8 cellular contexts compared by ENCODE assay signal in genomic region chr22:39237276-39238123, GRCh38. TPM values are rescaled to one million over a fixed set of nuclear protein-coding genes. Genes with fewer than 3 reads are reported as not detected.
DNase-seq lines count a peak whose midpoint lies in the region; ATAC-seq and TF ChIP-seq lines count a peak whose summit lies in the region.

No MANE protein-coding gene starts in this region.

- H3K79me2 ChIP-seq in neural progenitor cell (ENCODE audit: low read depth): no peaks in the 10 kb centered on the region

- no peaks in the 10 kb centered on the region for H3K9me3 ChIP-seq in colonic mucosa
- no peaks in the 10 kb centered on the region for H3K9me3 ChIP-seq in neural progenitor cell (ENCODE audit: low read depth)

- H3K9ac ChIP-seq in colonic mucosa (ENCODE audit: low read depth in 2 of 2, low read length in 2 of 2) (peak overlapping the region in 1 of 2 donors; percentile 48), neural progenitor cell (no peak overlapping the region)

- no peaks in the 10 kb centered on the region for H3K36me3 Mint-ChIP-seq in neural progenitor cell

- H3K9me3 Mint-ChIP-seq in neural progenitor cell: no peaks in the 10 kb centered on the region

- H3K4me3 ChIP-seq in colonic mucosa (no peak overlapping the region), neural progenitor cell (no peak overlapping the region)

- no peak overlapping the region for H3K4me2 ChIP-seq in neural progenitor cell

- H2AFZ ChIP-seq in neural progenitor cell (replicated peaks): no peak overlapping the region

- H3K36me3 ChIP-seq in colonic mucosa (no peaks in the 10 kb centered on the region), neural progenitor cell (no peaks in the 10 kb centered on the region)

- no peak for TF ChIP-seq CTCF in colonic mucosa (IDR thresholded peaks at IDR 0.05)
- no peak for TF ChIP-seq CTCF in neural progenitor cell (IDR thresholded peaks at IDR 0.05)

- H3K27ac ChIP-seq in colonic mucosa (no peak overlapping the region), neural progenitor cell (no peak overlapping the region)

- H3F3A ChIP-seq in neural progenitor cell (ENCODE audit: low read depth): peaks cover 54% of the 10 kb centered on the region

- H3K4me1 Mint-ChIP-seq in neural progenitor cell: peaks cover 64% of the 10 kb centered on the region

- H3K27me3 ChIP-seq in colonic mucosa: peaks cover 35% of the 10 kb centered on the region
- peaks cover 64% of the 10 kb centered on the region for H3K27me3 ChIP-seq in neural progenitor cell

- DNase-seq in NCI-H1436 (lab: John Stamatoyannopoulos, UW) (peak; percentile 45), NCI-H1436 treated with DMSO at 0.1 percent for 48 hours (lab: John Stamatoyannopoulos, UW) (no peak), DMS53 treated with DMSO at 0.1 percent for 48 hours (lab: John Stamatoyannopoulos, UW; ENCODE audit: unreplicated experiment) (peak; percentile 12), colonic mucosa (peak; percentile 59), sciatic nerve (ENCODE audit: low spot score) (no peak), neural progenitor cell (ENCODE audit: low spot score) (no peak), NCI-H2196 (lab: John Stamatoyannopoulos, UW; ENCODE audit: unreplicated experiment) (no peak)

- H3K4me1 ChIP-seq in colonic mucosa (peaks cover 27% of the 10 kb centered on the region), neural progenitor cell (peaks cover 44% of the 10 kb centered on the region)

- ATAC-seq in sciatic nerve (peak; percentile 6), HG02885 (IDR thresholded peaks at IDR 0.05; ENCODE audit: poor library complexity, unreplicated experiment) (no peak)

- no peaks in the 10 kb centered on the region for H4K20me1 ChIP-seq in neural progenitor cell (ENCODE audit: low read depth)

- H3K4me3 Mint-ChIP-seq in neural progenitor cell: no peak overlapping the region

- peaks cover 24% of the 10 kb centered on the region for H3K27me3 Mint-ChIP-seq in neural progenitor cell (ENCODE audit: insufficient read depth, low read depth)

- H3K27ac Mint-ChIP-seq in neural progenitor cell: no peak overlapping the region

- intact Hi-C loops in colonic mucosa (cut with DNase I) (no loop called here), sciatic nerve (cut with DNase I) (no loop called here)

RNA-seq across cellular contexts. Expression of gene PDGFB, which starts 7.3 kb away (rescaled TPM):
- 1 to 10 TPM; 1.9 to 5.6 TPM for total RNA-seq in colonic mucosa
- total RNA-seq in sciatic nerve: 24.2 TPM
- total RNA-seq in neural progenitor cell (ENCODE audit: low replicate concordance): 0.15 and 0.65 TPM in 2 replicates

Comparison
In these comparisons a context has a peak if more than half of its experiments do, and no peak if none do; other contexts are left out.
1. DNase-seq: peak in NCI-H1436 (single experiment), DMS53 treated with DMSO at 0.1 percent for 48 hours (single experiment) and colonic mucosa (single experiment); none in NCI-H1436 treated with DMSO at 0.1 percent for 48 hours (single experiment), sciatic nerve (single experiment), neural progenitor cell (single experiment) and NCI-H2196 (single experiment).